ENCODE assay signal across 19 cellular contexts in genomic region chr7:107064255-107064654, GRCh38. TPM values are rescaled to one million over a fixed set of nuclear protein-coding genes. Genes with fewer than 3 reads are reported as not detected.
DNase-seq lines count a peak whose midpoint lies in the region; ATAC-seq, FAIRE-seq and TF ChIP-seq lines count a peak whose summit lies in the region.
"Had no signal": no experiment of that assay in that cellular context is flagged by ENCODE, and none has a peak within 500 bp of the region (broad histone marks: within the 10 kb centered on the region; RNA-seq: fewer than 3 reads in every experiment).

No MANE protein-coding gene starts in this region.

- H2BK120ac ChIP-seq in mesendoderm (ENCODE audit: low read depth, low read length), result no peak overlapping the region

- no peak overlapping the region for H3K4me3 Mint-ChIP-seq in nephron
- H3K4me3 Mint-ChIP-seq: CD4-positive, CD25-positive, alpha-beta regulatory T cell had no signal

- peaks cover 34% of the 10 kb centered on the region for H3K4me1 ChIP-seq in OCI-LY3 (ENCODE audit: low read length)
- H3K4me1 ChIP-seq in K562 (replicated peaks in 1 of 2; ENCODE audit: control insufficient read depth in 2 of 2, insufficient read depth in 2 of 2, low read length in 2 of 2), result peaks cover 6 to 35% of the 10 kb centered on the region in 2 experiments; a peak in 4 of 5 replicates
- peaks cover 0 to 59% (median 33%) of the 10 kb centered on the region in 5 donors for H3K4me1 ChIP-seq in subcutaneous abdominal adipose tissue (ENCODE audit: control insufficient read depth in 5 of 5, insufficient read depth in 5 of 5, low read length in 5 of 5)
- peaks cover 2% of the 10 kb centered on the region for H3K4me1 ChIP-seq in mesendoderm (ENCODE audit: control insufficient read depth, low read depth, low read length)

- BruUV-seq in K562 (replicated peaks; lab: Mats Ljungman, UMichigan), result no TSS peak

- in situ Hi-C loops in K562 (cut with MboI), result no loop called here

- no peak overlapping the region for H3K4me3 ChIP-seq in OCI-LY3 (ENCODE audit: low read length)
- no peak overlapping the region for H3K4me3 ChIP-seq in K562
- H3K4me3 ChIP-seq in subcutaneous abdominal adipose tissue (ENCODE audit: low read depth in 1 of 5, low read length in 5 of 5), result no peak overlapping the region
- H3K4me3 ChIP-seq in mesendoderm (ENCODE audit: low read length), result no peak overlapping the region

- H3K9me1 ChIP-seq in K562 (ENCODE audit: control insufficient read depth, insufficient read depth, low read length), result no peaks in the 10 kb centered on the region

- H3K27me3 Mint-ChIP-seq in nephron (ENCODE audit: low read depth), result no peaks in the 10 kb centered on the region

- TF ChIP-seq CTCF in OCI-LY3 (IDR thresholded peaks at IDR 0.05; ENCODE audit: low read depth, low read length) (no peak), K562 (IDR thresholded peaks at IDR 0.05 in 2 of 3, conservative IDR thresholded peaks at IDR 0.05 in 1 of 3; ENCODE audit: insufficient read depth in 2 of 3, low read depth in 1 of 3, low read length in 3 of 3) (no peak), nephron (IDR thresholded peaks at IDR 0.05; ENCODE audit: unreplicated experiment in 3 of 3) (no peak)

- WGBS in K562 (ENCODE audit: insufficient coverage, low coverage, missing lambda C conversion rate), result 43% methylated on average over 7 of the region's 7 CpGs
- WGBS in mesendoderm (ENCODE audit: extremely low coverage, insufficient coverage, low lambda C conversion rate), result 100% methylated on average over 1 of the region's 7 CpGs

- no peak overlapping the region for H2AK5ac ChIP-seq in mesendoderm (ENCODE audit: low read length)

- POLR2A ChIA-PET in K562 (lab: Yijun Ruan, JAX), result interaction anchor here (0.9 to 3.5 kb wide), 5 partner anchors 12 to 104 kb away, joined by 4 to 44 read pairs (median 4); no protein-coding TSS in a partner anchor

- no peak overlapping the region for H2BK15ac ChIP-seq in mesendoderm (replicated peaks; ENCODE audit: low read depth)

- no peaks in the 10 kb centered on the region for H3K27me3 ChIP-seq in OCI-LY3 (ENCODE audit: low read depth, low read length)
- H3K27me3 ChIP-seq in K562 (ENCODE audit: control insufficient read depth in 2 of 2, insufficient read depth in 2 of 2, low read length in 2 of 2), result no peaks in the 10 kb centered on the region
- no peaks in the 10 kb centered on the region for H3K27me3 ChIP-seq in subcutaneous abdominal adipose tissue (ENCODE audit: control insufficient read depth in 5 of 5, insufficient read depth in 4 of 5, low read length in 5 of 5)
- H3K27me3 ChIP-seq in mesendoderm (ENCODE audit: insufficient read depth, low read length, poor library complexity), result no peaks in the 10 kb centered on the region

- H3K79me2 ChIP-seq in OCI-LY3 (ENCODE audit: low read length) (peaks cover 9% of the 10 kb centered on the region), K562 (ENCODE audit: control insufficient read depth, insufficient read depth, low read length) (peaks cover 100% of the 10 kb centered on the region), mesendoderm (ENCODE audit: control insufficient read depth, insufficient read depth, low read length) (no peaks in the 10 kb centered on the region)

- TF ChIP-seq EP300 in K562 (IDR thresholded peaks at IDR 0.05; ENCODE audit: low read length), result no peak

- H3K23ac ChIP-seq in mesendoderm (ENCODE audit: low read length), result no peak overlapping the region

- H4K8ac ChIP-seq in mesendoderm (ENCODE audit: low read depth, low read length), result no peak overlapping the region

- H3K18ac ChIP-seq in mesendoderm (ENCODE audit: low read length), result no peak overlapping the region

- H2AFZ ChIP-seq in OCI-LY3 (ENCODE audit: low read depth, low read length), result no peak overlapping the region
- no peak overlapping the region for H2AFZ ChIP-seq in K562 (ENCODE audit: low read depth, low read length)

- intact Hi-C loops in K562 (cut with micrococcal nuclease), result no loop called here

- no peak overlapping the region for H2BK5ac ChIP-seq in mesendoderm (ENCODE audit: low read length)

- DNase-seq in K562 (ENCODE audit: extremely low read depth in 1 of 4, low spot score in 3 of 4) (peak in 1 of 4 experiments; percentile 47), pons (ENCODE audit: low spot score) (no peak), mesendoderm (no peak), NOMO-1 (lab: John Stamatoyannopoulos, UW; ENCODE audit: unreplicated experiment in 2 of 2) (no peak)
- DNase-seq: CD4-positive, CD25-positive, alpha-beta regulatory T cell; H7; KBM-7; NCI-H1092; NCI-H1436 treated with DMSO at 0.1 percent for 48 hours; NCI-H2029; NCI-H2171; NCI-H446; NCI-H526; PC-3; SHP77 had no signal

- peak overlapping the region in 2 of 3 experiments; percentile 36 to 71 for H3K27ac Mint-ChIP-seq in nephron
- H3K27ac Mint-ChIP-seq: CD4-positive, CD25-positive, alpha-beta regulatory T cell had no signal

- H3K9me3 ChIP-seq in OCI-LY3 (ENCODE audit: insufficient read depth, low read length) (no peaks in the 10 kb centered on the region), K562 (replicated peaks; ENCODE audit: control insufficient read depth, insufficient read depth, low read depth, low read length) (no peaks in the 10 kb centered on the region), subcutaneous abdominal adipose tissue (ENCODE audit: control insufficient read depth in 5 of 5, low read length in 5 of 5) (no peaks in the 10 kb centered on the region)

- peak overlapping the region; percentile 20 for H3K4me2 ChIP-seq in OCI-LY3 (ENCODE audit: low read length)
- H3K4me2 ChIP-seq in K562 (ENCODE audit: insufficient read depth, low read length), result no peak overlapping the region
- no peak overlapping the region for H3K4me2 ChIP-seq in mesendoderm (ENCODE audit: low read length)

- no peak for TF ChIP-seq RAD21 in K562 (CRISPR knock-in tag; conservative IDR thresholded peaks at IDR 0.05 in 1 of 2, IDR thresholded peaks at IDR 0.05 in 1 of 2)

- H4K5ac ChIP-seq in mesendoderm (ENCODE audit: low read length), result no peak overlapping the region

- H3K4me1 Mint-ChIP-seq in nephron, result peaks cover 18% of the 10 kb centered on the region
- H3K4me1 Mint-ChIP-seq: CD4-positive, CD25-positive, alpha-beta regulatory T cell had no signal

- H3K27ac ChIP-seq in OCI-LY3 (ENCODE audit: low read length), result no peak overlapping the region
- peak overlapping the region; percentile 23; the same call in 2 of the 3 replicates for H3K27ac ChIP-seq in K562 (ENCODE audit: extremely low read depth, low read depth, low read length)
- peak overlapping the region; percentile 35 for H3K27ac ChIP-seq in subcutaneous abdominal adipose tissue (ENCODE audit: low read depth, low read length)
- no peak overlapping the region for H3K27ac ChIP-seq in mesendoderm (ENCODE audit: low read depth, low read length)

- no peak for FAIRE-seq in K562 (lab: Jason Lieb, UNC)

- TF ChIP-seq POLR2A in K562 (conservative IDR thresholded peaks at IDR 0.05), result no peak

- no peaks in the 10 kb centered on the region for H3K36me3 Mint-ChIP-seq in nephron (ENCODE audit: low read depth)
- H3K36me3 Mint-ChIP-seq: CD4-positive, CD25-positive, alpha-beta regulatory T cell had no signal

- H3K36me3 ChIP-seq in OCI-LY3 (replicated peaks; ENCODE audit: low read depth, low read length) (no peaks in the 10 kb centered on the region), K562 (ENCODE audit: control insufficient read depth, insufficient read depth, low read length) (peaks cover 26% of the 10 kb centered on the region; the same call in 2 of the 3 replicates), subcutaneous abdominal adipose tissue (ENCODE audit: control insufficient read depth in 5 of 5, insufficient read depth in 5 of 5, low read length in 5 of 5) (no peaks in the 10 kb centered on the region), mesendoderm (ENCODE audit: control insufficient read depth, insufficient read depth, low read length) (no peaks in the 10 kb centered on the region)

- no peaks in the 10 kb centered on the region for H4K20me1 ChIP-seq in OCI-LY3 (ENCODE audit: insufficient read depth, low read length)
- H4K20me1 ChIP-seq in K562 (replicated peaks; ENCODE audit: control insufficient read depth, insufficient read depth, low read length), result 0 out of 2 replicates have a peak, but pooled peaks cover 4% of the 10 kb centered on the region

- ATAC-seq in K562, result peak; percentile 44
- ATAC-seq in GM18873 (IDR thresholded peaks at IDR 0.05; ENCODE audit: low FRiP score, unreplicated experiment), result no peak
- ATAC-seq: PC-3 had no signal

- no peak overlapping the region for H3K4ac ChIP-seq in mesendoderm (ENCODE audit: low read depth, low read length)

- CTCF ChIA-PET in K562 (lab: Yijun Ruan, JAX; ENCODE audit: low intra/inter-chr PET ratio), result no interaction called here

- no peak overlapping the region for H3K9ac ChIP-seq in OCI-LY3 (ENCODE audit: low read length)
- no peak overlapping the region; a peak in 1 of 4 replicates for H3K9ac ChIP-seq in K562 (ENCODE audit: insufficient read depth in 1 of 2, low read depth in 2 of 2, low read length in 2 of 2)
- H3K9ac ChIP-seq in subcutaneous abdominal adipose tissue (ENCODE audit: low read length in 5 of 5), result no peak overlapping the region
- no peak overlapping the region for H3K9ac ChIP-seq in mesendoderm (ENCODE audit: low read length)

- no peaks in the 10 kb centered on the region for H3K79me1 ChIP-seq in mesendoderm (ENCODE audit: low read length)

- H3K9me3 Mint-ChIP-seq in nephron, result no peaks in the 10 kb centered on the region
- H3K9me3 Mint-ChIP-seq: CD4-positive, CD25-positive, alpha-beta regulatory T cell had no signal

- no peak overlapping the region for H3K56ac ChIP-seq in mesendoderm (ENCODE audit: low read length)

RNA-seq across cellular contexts. Expression of gene PRKAR2B, which starts 19.8 kb away (rescaled TPM):
- 16.3 and 57.4 TPM in 2 replicates for total RNA-seq in K562 (2011; cell fraction: chromatin; rRNA removed; ENCODE audit: low replicate concordance)
- total RNA-seq in K562 (2011; cell fraction: nucleolus; rRNA removed), result 14.3 and 18.3 TPM in 2 replicates
- total RNA-seq in K562 (2011; cell fraction: nucleoplasm; rRNA removed), result 31.1 and 47.5 TPM in 2 replicates
- 107 and 108 TPM in 2 replicates for total RNA-seq in K562 (2014; rRNA removed)
- 156 and 172 TPM in 2 replicates for total RNA-seq in K562 (2014; rRNA removed; fragmentation: Illumina TruSeq; extraction: Trizol)
- 131 and 138 TPM in 2 replicates for total RNA-seq in K562 (2015; rRNA removed; fragmentation: Illumina TruSeq; extraction: Trizol)
- total RNA-seq in K562 (2021), result 115 and 129 TPM in 2 replicates
- 122 and 173 TPM in 2 replicates for polyA plus RNA-seq in K562 (2011; rRNA removed)
- polyA plus RNA-seq in K562 (2011; cell fraction: cytosol; rRNA removed), result 29.4 and 57.2 TPM in 2 replicates
- 17.3 and 27.3 TPM in 2 replicates for polyA plus RNA-seq in K562 (2011; cell fraction: nucleus; rRNA removed)
- 79.6 and 100 TPM in 2 replicates for polyA plus RNA-seq in K562 (2012)
- polyA plus RNA-seq in K562 (2014; fragmentation: Illumina TruSeq; extraction: Trizol), result 117 and 140 TPM in 2 replicates
- polyA plus RNA-seq in K562 (2014; fragmentation: Nextera tagmentation; extraction: Ambion mirVana), result 10 to 100 TPM; 59.0 to 65.4 TPM
- 77.1 and 86.2 TPM in 2 replicates for polyA plus RNA-seq in K562 (2014; rRNA removed)
- 205 and 212 TPM in 2 replicates for polyA minus RNA-seq in K562 (2011; rRNA and poly(A)+ RNA removed)
- polyA minus RNA-seq in K562 (2011; cell fraction: cytosol; rRNA and poly(A)+ RNA removed), result 96.1 and 101 TPM in 2 replicates
- 19.3 and 36.1 TPM in 2 replicates for polyA minus RNA-seq in K562 (2011; cell fraction: nucleus; rRNA and poly(A)+ RNA removed)
- 10.8 TPM for polyA plus RNA-seq in mesendoderm (2013, experiment 1 of 2)
- polyA plus RNA-seq in mesendoderm (2013, experiment 2 of 2), result 11.1 TPM

Comparison
In these comparisons a context has a peak if more than half of its experiments do, and no peak if none do; other contexts are left out.
1. H3K27ac ChIP-seq: peak in K562 (single experiment) and subcutaneous abdominal adipose tissue (single experiment); none in OCI-LY3 (single experiment) and mesendoderm (single experiment).